Comparison of ENCODE assay signal across 8 cellular contexts in genomic region chr6:99613705-99614429, GRCh38. TPM values are rescaled to one million over a fixed set of nuclear protein-coding genes. Genes with fewer than 3 reads are reported as not detected.
DNase-seq lines count a peak whose midpoint lies in the region; ATAC-seq and TF ChIP-seq lines count a peak whose summit lies in the region.

No MANE protein-coding gene starts in this region.

- H3K9me3 ChIP-seq in Caco-2 (no peaks in the 10 kb centered on the region), RWPE2 (ENCODE audit: severe bottlenecking) (no peaks in the 10 kb centered on the region), neutrophil (no peaks in the 10 kb centered on the region)

- peak overlapping the region; percentile 71 for H3K4me3 ChIP-seq in Caco-2 (ENCODE audit: low read depth, low read length)
- peak overlapping the region; percentile 21 for H3K4me3 ChIP-seq in RWPE2 (ENCODE audit: severe bottlenecking)
- H3K4me3 ChIP-seq in neutrophil (ENCODE audit: low read depth in 1 of 2, low read length in 1 of 2), result peak overlapping the region; percentile 15 to 42

- H3K27me3 Mint-ChIP-seq in Caco-2 (ENCODE audit: insufficient read depth, unreplicated experiment), result peaks cover 17% of the 10 kb centered on the region

- H3K27ac ChIP-seq in RWPE2 (ENCODE audit: poor library complexity, severe bottlenecking) (no peak overlapping the region), neutrophil (no peak overlapping the region)

- no peaks in the 10 kb centered on the region for H3K4me1 ChIP-seq in Caco-2
- H3K4me1 ChIP-seq in RWPE2 (ENCODE audit: insufficient read depth, poor library complexity, severe bottlenecking), result no peaks in the 10 kb centered on the region
- peaks cover 16 to 20% of the 10 kb centered on the region in 2 experiments for H3K4me1 ChIP-seq in neutrophil (ENCODE audit: control insufficient read depth in 1 of 2, insufficient read depth in 1 of 2, low read depth in 1 of 2, low read length in 1 of 2)

- H3K36me3 ChIP-seq in Caco-2 (ENCODE audit: control insufficient read depth, insufficient read depth, low read length) (no peaks in the 10 kb centered on the region), RWPE2 (ENCODE audit: low read depth) (no peaks in the 10 kb centered on the region), neutrophil (no peaks in the 10 kb centered on the region)

- DNase-seq in Caco-2 (peak in 1 of 2 experiments; percentile 38), RWPE2 (ENCODE audit: low spot score) (no peak), hypothalamus (lab: John Stamatoyannopoulos, UW) (no peak)
- no peak for DNase-seq in stimulated activated naive CD4-positive, alpha-beta T cell treated with Interleukin-2 at 50 U/mL for 16 hours (lab: John Stamatoyannopoulos, UW)

- peak; percentile 58 for TF ChIP-seq POLR2A in GM19099 (IDR thresholded peaks at IDR 0.05; ENCODE audit: extremely low read depth, insufficient read length, low read depth)

- intact Hi-C loops in Caco-2 (cut with micrococcal nuclease; ENCODE audit: unreplicated experiment), result loop anchor here (2.0 to 5.0 kb wide), 2 partner anchors 25 to 147 kb away; no protein-coding TSS in a partner anchor

- no peak overlapping the region for H3K27ac Mint-ChIP-seq in Caco-2 (ENCODE audit: unreplicated experiment)

- H3K4me1 Mint-ChIP-seq in Caco-2 (ENCODE audit: low read depth, unreplicated experiment), result no peaks in the 10 kb centered on the region

- BruUV-seq in Caco-2 (replicated peaks; lab: Mats Ljungman, UMichigan), result no TSS peak

- no peak for TF ChIP-seq CTCF in Caco-2 (IDR thresholded peaks at IDR 0.05; ENCODE audit: insufficient read depth in 1 of 2, low read depth in 1 of 2, low read length in 1 of 2, severe bottlenecking in 1 of 2, unreplicated experiment in 1 of 2)
- peak; percentile 31 for TF ChIP-seq CTCF in RWPE2 (IDR thresholded peaks at IDR 0.05; ENCODE audit: poor library complexity, severe bottlenecking)
- no peak for TF ChIP-seq CTCF in neutrophil (IDR thresholded peaks at IDR 0.05)

- H3K27me3 ChIP-seq in Caco-2 (replicated peaks; ENCODE audit: control insufficient read depth, insufficient read depth, low read length) (peaks cover 2% of the 10 kb centered on the region; the same call in 1 of the 2 replicates), RWPE2 (ENCODE audit: insufficient read depth, poor library complexity, severe bottlenecking) (peaks cover 100% of the 10 kb centered on the region), neutrophil (peaks cover 100% of the 10 kb centered on the region)

- ATAC-seq in HG03175 (IDR thresholded peaks at IDR 0.05; ENCODE audit: unreplicated experiment) (peak; percentile 54), RWPE2 (ENCODE audit: low read depth) (peak; percentile 56), esophagus mucosa (peak; percentile 60)

- POLR2A ChIA-PET in Caco-2 (lab: Charles Lee), result no interaction called here

- H3K36me3 Mint-ChIP-seq in Caco-2 (ENCODE audit: insufficient read depth, unreplicated experiment), result no peaks in the 10 kb centered on the region

- CTCF ChIA-PET in Caco-2 (lab: Charles Lee), result interaction anchor here (0.8 kb wide), 1 partner anchor 76 kb away, joined by 3 read pairs; no protein-coding TSS in a partner anchor

- no peaks in the 10 kb centered on the region for H3K9me3 Mint-ChIP-seq in Caco-2 (ENCODE audit: unreplicated experiment)

- H3K4me3 Mint-ChIP-seq in Caco-2 (ENCODE audit: unreplicated experiment), result peak overlapping the region; percentile 83

RNA-seq across cellular contexts. Expression of gene PRDM13, which starts 7.2 kb away (rescaled TPM):
- total RNA-seq in Caco-2 (2022), result 0.41 and 0.44 TPM in 2 replicates
- total RNA-seq in esophagus mucosa, result not detected

RNA-seq across cellular contexts. Expression of gene CCNC, which starts 45.4 kb away (rescaled TPM):
- total RNA-seq in Caco-2 (2022) (93.1 and 94.6 TPM in 2 replicates), esophagus mucosa (38.5 TPM)

Comparison
In these comparisons a context has a peak if more than half of its experiments do, and no peak if none do; other contexts are left out.
1. H3K4me3 ChIP-seq: peak in every context shown above with its lines; median percentile 71 in Caco-2; 28 in neutrophil; 21 in RWPE2.